Comparison of ENCODE assay signal across 18 cellular contexts in genomic region chr13:69828527-69828926, GRCh38.
"Had no signal": no experiment of that assay in that cellular context is flagged by ENCODE, and none has a peak within 500 bp of the region (broad histone marks: within the 10 kb centered on the region; RNA-seq: fewer than 3 reads in every experiment).

No MANE protein-coding gene starts in this region.

- H3K9me3 ChIP-seq: prostate gland, upper lobe of right lung had no signal

- H3K36me3 ChIP-seq: heart left ventricle, prostate gland, spleen, upper lobe of right lung, WERI-Rb-1 had no signal

- H3K4me3 ChIP-seq: coronary artery, heart left ventricle, prostate gland, spleen, upper lobe of right lung had no signal

- H3K27ac ChIP-seq: coronary artery, heart left ventricle, prostate gland, spleen, upper lobe of right lung, WERI-Rb-1 had no signal

- H3K27me3 ChIP-seq: heart left ventricle, spleen, upper lobe of right lung had no signal

- H3K4me1 ChIP-seq: heart left ventricle, prostate gland, spleen, upper lobe of right lung had no signal

- ATAC-seq: activated CD8-positive, alpha-beta T cell treated with anti-CD3 and anti-CD28 coated beads, Interleukin-2, amount 10 ng/mL, durations not matched to agents 7 days and 5 days; activated naive CD8-positive, alpha-beta T cell treated with anti-CD3 and anti-CD28 coated beads, Interleukin-2, amount 50 U/mL, for 24 hours; heart left ventricle; left colon; upper lobe of right lung had no signal

- DNase-seq: activated CD4-positive, alpha-beta T cell treated with anti-CD3 and anti-CD28 coated beads for 1 hour; activated CD4-positive, alpha-beta T cell treated with anti-CD3 and anti-CD28 coated beads, Interleukin-2, amount 50 U/mL, for 1 hour; activated CD8-positive, alpha-beta T cell treated with anti-CD3 and anti-CD28 coated beads, Interleukin-2, amount 10 ng/mL, durations not matched to agents 7 days and 5 days; activated gamma-delta T cell; activated naive CD4-positive, alpha-beta T cell treated with anti-CD3 and anti-CD28 coated beads, Interleukin-2, amount 50 U/mL, for 16 hours; activated naive CD8-positive, alpha-beta T cell treated with anti-CD3 and anti-CD28 coated beads, Interleukin-2, amount 50 U/mL, for 24 hours; cerebellar nuclear complex; heart left ventricle; left colon; mesenchymal stem cell; naive B cell; spleen; stimulated activated CD4-positive, alpha-beta T cell treated with anti-CD3 and anti-CD28 coated beads, Interleukin-4, amount 100 ng/mL, for 24 hours; stimulated activated naive CD4-positive, alpha-beta T cell treated with Interleukin-2 at 50 U/mL for 16 hours; upper lobe of right lung; WERI-Rb-1 had no signal
